ENCODE assay signal across 11 cellular contexts in the genomic region with DNA sequence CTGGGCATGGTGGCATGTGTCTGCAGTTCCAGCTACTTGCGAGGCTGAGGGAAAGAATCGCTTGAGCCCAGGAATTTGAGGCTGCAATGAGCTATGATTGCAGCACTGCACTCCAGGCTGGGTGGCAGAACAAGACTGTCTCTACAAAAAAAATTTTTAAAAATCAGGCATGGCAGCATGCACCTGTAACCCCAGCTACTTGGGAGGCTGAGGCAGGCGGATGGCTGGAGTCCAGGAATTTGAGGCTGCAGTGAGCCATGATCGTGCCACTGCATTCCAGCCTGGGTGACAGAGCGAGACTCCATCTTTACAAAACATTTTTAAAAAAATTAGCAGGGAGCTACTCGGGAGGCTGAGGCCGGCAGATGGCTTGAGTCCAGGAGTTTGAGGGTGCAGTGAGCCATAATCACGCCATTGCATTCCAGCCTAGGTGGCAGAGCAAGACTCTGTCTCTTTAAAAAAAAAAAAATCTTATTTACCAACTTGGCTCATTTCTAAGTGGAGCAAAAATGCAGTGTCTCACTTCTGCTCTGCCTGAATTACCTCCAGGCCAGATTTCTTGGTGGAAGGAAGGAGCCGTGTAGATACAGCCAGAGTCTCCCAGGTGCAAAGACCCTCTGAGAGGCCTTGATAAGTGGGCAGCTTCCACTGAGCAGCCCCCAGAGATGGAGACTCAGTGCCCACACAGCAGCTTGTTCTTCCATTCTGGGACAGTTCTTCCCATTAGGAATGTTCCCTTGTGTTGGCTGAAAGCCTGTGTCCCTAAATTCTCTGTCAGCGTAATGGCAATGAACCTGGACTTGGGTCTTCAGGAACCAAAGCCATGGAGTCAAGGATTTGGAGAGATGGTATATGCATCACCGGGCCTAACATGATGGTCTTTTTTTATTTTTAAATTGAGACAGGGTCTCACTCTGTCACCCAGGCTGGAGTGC. TPM values are rescaled to one million over a fixed set of nuclear protein-coding genes. Genes with fewer than 3 reads are reported as not detected.
A peak's percentile ranks its signal among the peaks of the same experiment; 100 is the strongest.
DNase-seq lines count a peak whose midpoint lies in the region; ATAC-seq and TF ChIP-seq lines count a peak whose summit lies in the region.
"Had no signal": no experiment of that assay in that cellular context is flagged by ENCODE, and none has a peak within 500 bp of the region (broad histone marks: within the 10 kb centered on the region; RNA-seq: fewer than 3 reads in every experiment).

No MANE protein-coding gene starts in this region.

- intact Hi-C loops in tibial artery (cut with DNase I; ENCODE audit: low total_unique reads), result no loop called here

- H3K27me3 ChIP-seq in tibial artery (no peaks in the 10 kb centered on the region), SJCRH30 (no peaks in the 10 kb centered on the region)

- peak overlapping the region in 1 of 2 donors; percentile 8 for H3K4me3 ChIP-seq in tibial artery
- no peak overlapping the region for H3K4me3 ChIP-seq in SJCRH30

- H3K4me1 ChIP-seq in tibial artery, result peaks cover 13 to 57% (median 48%) of the 10 kb centered on the region in 4 donors
- H3K4me1 ChIP-seq in SJCRH30, result peaks cover 60% of the 10 kb centered on the region

- no peaks in the 10 kb centered on the region for H3K9me3 ChIP-seq in tibial artery
- no peaks in the 10 kb centered on the region for H3K9me3 ChIP-seq in SJCRH30 (replicated peaks)

- TF ChIP-seq CTCF in tibial artery (IDR thresholded peaks at IDR 0.05), result no peak

- peak overlapping the region; percentile 87 to 98 for H3K27ac ChIP-seq in tibial artery
- no peak overlapping the region; the same call in 1 of the 2 replicates for H3K27ac ChIP-seq in SJCRH30

- ATAC-seq in GM19397 (IDR thresholded peaks at IDR 0.05; ENCODE audit: unreplicated experiment), result no peak

- DNase-seq in HT-29 (ENCODE audit: low spot score) (peak; percentile 37), astrocyte of the hippocampus (ENCODE audit: low read depth, low spot score) (peak; percentile 93), kidney tubule cell (ENCODE audit: low spot score) (peak; percentile 98), tibial artery (peak in 1 of 2 donors; percentile 74), HuH-7.5 (ENCODE audit: low spot score) (no peak), amniotic stem cell (lab: John Stamatoyannopoulos, UW) (no peak), SJCRH30 (no peak)
- DNase-seq: activated naive CD8-positive, alpha-beta T cell treated with anti-CD3 and anti-CD28 coated beads, Interleukin-2, amount 10 ng/mL, durations not matched to agents 7 days and 5 days; NCI-H1930; stimulated activated CD4-positive, alpha-beta T cell treated with anti-CD3 and anti-CD28 coated beads, Interleukin-4, amount 100 ng/mL, for 1 hour had no signal

- no peaks in the 10 kb centered on the region for H3K36me3 ChIP-seq in tibial artery
- peaks cover 6% of the 10 kb centered on the region; the same call in 1 of the 2 replicates for H3K36me3 ChIP-seq in SJCRH30

RNA-seq across cellular contexts. Expression of gene GTF2IRD1, which starts 30.0 kb away (rescaled TPM):
- 34.6 and 41.5 TPM in 2 replicates for total RNA-seq in HT-29 (2014; rRNA removed; shearing (Covaris generic))
- total RNA-seq in SJCRH30 (2014; rRNA removed; shearing (Covaris generic)), result 49.3 and 58.8 TPM in 2 replicates

Comparison
In these comparisons a context has a peak if more than half of its experiments do, and no peak if none do; other contexts are left out.
1. DNase-seq: peak in HT-29 (single experiment), astrocyte of the hippocampus (single experiment) and kidney tubule cell (single experiment); none in HuH-7.5 (single experiment), amniotic stem cell (single experiment) and SJCRH30 (0 of 2).